In genomic region chr14:64509036-64509435, GRCh38 we compare ENCODE assay signal across 9 cellular contexts. TPM values are rescaled to one million over a fixed set of nuclear protein-coding genes. Genes with fewer than 3 reads are reported as not detected.
DNase-seq lines count a peak whose midpoint lies in the region; ATAC-seq, FAIRE-seq and TF ChIP-seq lines count a peak whose summit lies in the region.
"Had no signal": no experiment of that assay in that cellular context is flagged by ENCODE, and none has a peak within 500 bp of the region (broad histone marks: within the 10 kb centered on the region; RNA-seq: fewer than 3 reads in every experiment).

No MANE protein-coding gene starts in this region.

- H3K4me3 Mint-ChIP-seq in activated naive CD4-positive, alpha-beta T cell treated with anti-CD3 and anti-CD28 coated beads, Interleukin-2, amount 10 ng/mL, durations not matched to agents 7 days and 5 days: no peak overlapping the region
- H3K4me3 Mint-ChIP-seq in activated B cell treated with CpG ODN at 0.5 μM for 24 hours: peak overlapping the region; percentile 26

- intact Hi-C loops in activated B cell treated with CpG ODN at 0.5 μM for 24 hours (cut with micrococcal nuclease) (loop anchor here (10.0 kb wide), 3 partner anchors 476 to 1034 kb away; partner anchors contain the start of genes FNTB and SYNE2), ovary (cut with DNase I) (loop anchor here in 1 of 4 donors (10.0 kb wide), 1 partner anchor 164 kb away; no protein-coding TSS in a partner anchor)

- peaks cover 84% of the 10 kb centered on the region for H4K20me1 ChIP-seq in hepatocyte (ENCODE audit: insufficient read depth, poor library complexity, severe bottlenecking)

- TF ChIP-seq POLR2A in ovary (IDR thresholded peaks at IDR 0.05): no peak

- H3K9me3 Mint-ChIP-seq in activated naive CD4-positive, alpha-beta T cell treated with anti-CD3 and anti-CD28 coated beads, Interleukin-2, amount 10 ng/mL, durations not matched to agents 7 days and 5 days: no peaks in the 10 kb centered on the region
- no peaks in the 10 kb centered on the region for H3K9me3 Mint-ChIP-seq in activated B cell treated with CpG ODN at 0.5 μM for 24 hours

- H3K4me1 ChIP-seq in hepatocyte (ENCODE audit: insufficient read depth): peaks cover 27% of the 10 kb centered on the region
- H3K4me1 ChIP-seq in ovary (ENCODE audit: insufficient read depth): peaks cover 5% of the 10 kb centered on the region

- no peak for DNase-seq in activated naive CD4-positive, alpha-beta T cell treated with anti-CD3 and anti-CD28 coated beads, Interleukin-2, amount 10 ng/mL, durations not matched to agents 7 days and 5 days
- DNase-seq in activated naive CD4-positive, alpha-beta T cell treated with Interleukin-2 at 50 U/mL for 16 hours: no peak
- DNase-seq in activated B cell treated with CpG ODN at 0.5 μM for 24 hours: no peak
- no peak for DNase-seq in hepatocyte (ENCODE audit: low spot score)
- DNase-seq in urothelium cell line (ENCODE audit: low spot score): no peak
- no peak for DNase-seq in NCI-H187 (lab: John Stamatoyannopoulos, UW)
- no peak for DNase-seq in hippocampal formation (lab: John Stamatoyannopoulos, UW)
- no peak for DNase-seq in ovary

- H3K27me3 ChIP-seq in hepatocyte: no peaks in the 10 kb centered on the region
- no peaks in the 10 kb centered on the region for H3K27me3 ChIP-seq in ovary
- H3K27me3 ChIP-seq: cardiac muscle cell had no signal

- H3K27ac ChIP-seq in hepatocyte: no peak overlapping the region
- no peak overlapping the region for H3K27ac ChIP-seq in ovary
- H3K27ac ChIP-seq: cardiac muscle cell had no signal

- peaks cover 31% of the 10 kb centered on the region for H3K36me3 Mint-ChIP-seq in activated naive CD4-positive, alpha-beta T cell treated with anti-CD3 and anti-CD28 coated beads, Interleukin-2, amount 10 ng/mL, durations not matched to agents 7 days and 5 days
- peaks cover 25% of the 10 kb centered on the region for H3K36me3 Mint-ChIP-seq in activated B cell treated with CpG ODN at 0.5 μM for 24 hours (ENCODE audit: low read depth)

- H3K4me2 ChIP-seq in hepatocyte: peak overlapping the region; percentile 90

- no peaks in the 10 kb centered on the region for H3K36me3 ChIP-seq in hepatocyte (replicated peaks; ENCODE audit: insufficient read depth, low read depth)
- H3K36me3 ChIP-seq in ovary: no peaks in the 10 kb centered on the region
- H3K36me3 ChIP-seq: cardiac muscle cell had no signal

- H3K9me2 ChIP-seq in hepatocyte (replicated peaks; ENCODE audit: insufficient read depth): no peaks in the 10 kb centered on the region

- H3K4me1 Mint-ChIP-seq in activated naive CD4-positive, alpha-beta T cell treated with anti-CD3 and anti-CD28 coated beads, Interleukin-2, amount 10 ng/mL, durations not matched to agents 7 days and 5 days: peaks cover 64% of the 10 kb centered on the region
- peaks cover 82% of the 10 kb centered on the region for H3K4me1 Mint-ChIP-seq in activated B cell treated with CpG ODN at 0.5 μM for 24 hours

- H3K4me3 ChIP-seq in hepatocyte: no peak overlapping the region
- no peak overlapping the region for H3K4me3 ChIP-seq in ovary
- H3K4me3 ChIP-seq: cardiac muscle cell had no signal

- WGBS in hepatocyte (ENCODE audit: low lambda C conversion rate, missing lambda C conversion rate): 70% methylated on average over 8 of the region's 8 CpGs
- 87 to 92% (median 92%) methylated on average over 8 of the region's 8 CpGs for WGBS in ovary, 3 donors

- H2AFZ ChIP-seq in hepatocyte: no peak overlapping the region

- TF ChIP-seq CTCF in activated B cell treated with CpG ODN at 0.5 μM for 24 hours (IDR thresholded peaks at IDR 0.05) (no peak), hepatocyte (IDR thresholded peaks at IDR 0.05; ENCODE audit: poor library complexity) (no peak), ovary (IDR thresholded peaks at IDR 0.05) (no peak)

- peak; percentile 55 for FAIRE-seq in urothelium cell line (lab: Jason Lieb, UNC)

- TF ChIP-seq EP300 in ovary (IDR thresholded peaks at IDR 0.05): no peak

- no peak for ATAC-seq in activated B cell treated with CpG ODN at 0.5 μM for 24 hours (ENCODE audit: low read depth)

- peaks cover 1% of the 10 kb centered on the region for H3K27me3 Mint-ChIP-seq in activated naive CD4-positive, alpha-beta T cell treated with anti-CD3 and anti-CD28 coated beads, Interleukin-2, amount 10 ng/mL, durations not matched to agents 7 days and 5 days
- no peaks in the 10 kb centered on the region for H3K27me3 Mint-ChIP-seq in activated B cell treated with CpG ODN at 0.5 μM for 24 hours

- POLR2A ChIA-PET in activated B cell treated with CpG ODN at 0.5 μM for 24 hours (lab: Charles Lee): interaction anchor here (0.7 to 3.0 kb wide), 5 partner anchors 33 to 569 kb away, joined by 3 to 11 read pairs (median 3); partner anchors contain the start of gene MTHFD1

- no peaks in the 10 kb centered on the region for H3K9me3 ChIP-seq in hepatocyte (ENCODE audit: low read depth)
- H3K9me3 ChIP-seq in ovary: no peaks in the 10 kb centered on the region

- peaks cover 87% of the 10 kb centered on the region for H3K79me2 ChIP-seq in hepatocyte

- peak overlapping the region; percentile 45 for H3K27ac Mint-ChIP-seq in activated naive CD4-positive, alpha-beta T cell treated with anti-CD3 and anti-CD28 coated beads, Interleukin-2, amount 10 ng/mL, durations not matched to agents 7 days and 5 days
- peak overlapping the region; percentile 51 for H3K27ac Mint-ChIP-seq in activated B cell treated with CpG ODN at 0.5 μM for 24 hours

- CTCF ChIA-PET in activated naive CD4-positive, alpha-beta T cell treated with anti-CD3 and anti-CD28 coated beads, Interleukin-2, amount 10 ng/mL, durations not matched to agents 7 days and 5 days (lab: Charles Lee): interaction anchor here (1.3 to 3.5 kb wide), 2 partner anchors 12 to 79 kb away, joined by 3 to 23 read pairs; no protein-coding TSS in a partner anchor
- CTCF ChIA-PET in activated B cell treated with CpG ODN at 0.5 μM for 24 hours (lab: Charles Lee): interaction anchor here (3.0 to 4.6 kb wide), 3 partner anchors 31 to 166 kb away, joined by 18 to 41 read pairs (median 33); no protein-coding TSS in a partner anchor

RNA-seq across cellular contexts. Expression of gene ZBTB1, which starts 4.5 kb away (rescaled TPM):
- total RNA-seq in activated B cell treated with CpG ODN at 0.5 μM for 24 hours (56.5 and 60.7 TPM in 2 replicates), hepatocyte (60.4 and 65.3 TPM in 2 replicates), ovary (10 to 100 TPM; 30.6 to 35.8 (median 34.6) TPM)
- polyA plus RNA-seq in hepatocyte (23.6 and 30.3 TPM in 2 replicates), ovary (10 to 100 TPM; 13.0 to 28.3 TPM)

RNA-seq across cellular contexts. Expression of gene ZBTB25, which starts 5.4 kb away (rescaled TPM):
- total RNA-seq in activated B cell treated with CpG ODN at 0.5 μM for 24 hours: 20.9 and 29.1 TPM in 2 replicates
- total RNA-seq in hepatocyte: 7.2 and 8.4 TPM in 2 replicates
- 7.0 and 8.4 TPM in 2 replicates for polyA plus RNA-seq in hepatocyte
- total RNA-seq in ovary: 10 to 100 TPM; 10.2 to 22.6 (median 13.9) TPM
- 10 to 100 TPM in 1 of 2 donors, 1 to 10 TPM in 1; 3.5 to 12.3 TPM for polyA plus RNA-seq in ovary

RNA-seq across cellular contexts. Expression of gene HSPA2, which starts 31.5 kb away (rescaled TPM):
- total RNA-seq in activated B cell treated with CpG ODN at 0.5 μM for 24 hours: 3.8 and 5.4 TPM in 2 replicates
- 0.93 and 3.3 TPM in 2 replicates for total RNA-seq in hepatocyte
- 2.9 and 5.0 TPM in 2 replicates for polyA plus RNA-seq in hepatocyte
- 10 to 100 TPM in 3 of 7 donors, 1 to 10 TPM in 4; 5.1 to 49.7 (median 9.9) TPM for total RNA-seq in ovary
- polyA plus RNA-seq in ovary: 1 to 10 TPM; 6.2 to 8.4 TPM

RNA-seq across cellular contexts. Expression of gene PPP1R36, which starts 40.7 kb away (rescaled TPM):
- total RNA-seq in activated B cell treated with CpG ODN at 0.5 μM for 24 hours: not detected in 2 replicates
- 0.20 and 0.23 TPM in 2 replicates for total RNA-seq in hepatocyte
- polyA plus RNA-seq in hepatocyte: 0.11 TPM in 1 of 2 replicates, not detected in the other
- total RNA-seq in ovary: 1 to 10 TPM in 1 of 7 donors, under 1 TPM in 4, not detected in 2; 0.27 to 6.7 (median 0.48) TPM
- under 1 TPM; 0.24 to 0.68 TPM for polyA plus RNA-seq in ovary
- total RNA-seq: cardiac muscle cell had no signal

RNA-seq across cellular contexts. Expression of gene AKAP5, which starts 43.7 kb away (rescaled TPM):
- total RNA-seq in activated B cell treated with CpG ODN at 0.5 μM for 24 hours: 4.3 and 5.1 TPM in 2 replicates
- total RNA-seq in hepatocyte: 7.8 and 9.4 TPM in 2 replicates
- polyA plus RNA-seq in hepatocyte: 0.60 and 1.4 TPM in 2 replicates
- 1 to 10 TPM in 1 of 7 donors, under 1 TPM in 6; 0.12 to 1.7 (median 0.56) TPM for total RNA-seq in ovary
- under 1 TPM; 0.16 to 0.83 TPM for polyA plus RNA-seq in ovary
